ENCODE assay signal across 8 cellular contexts in genomic region chr6:31356946-31357466, GRCh38. TPM values are rescaled to one million over a fixed set of nuclear protein-coding genes. Genes with fewer than 3 reads are reported as not detected.
DNase-seq lines count a peak whose midpoint lies in the region; ATAC-seq, FAIRE-seq and TF ChIP-seq lines count a peak whose summit lies in the region.

Gene HLA-B, minus strand, starts transcription at chr6:31357179. Its CDS starts 21 bp downstream, at chr6:31357158.

- H2BK15ac ChIP-seq in H1 (ENCODE audit: low read length) = no peak within 1 kb of the TSS

- H2BK5ac ChIP-seq in H1 (ENCODE audit: low read depth, low read length) = no peak within 1 kb of the TSS

- no peak within 1 kb of the TSS for H2BK120ac ChIP-seq in H1 (replicated peaks; ENCODE audit: low read depth, low read length)

- POLR2A ChIA-PET in activated CD8-positive, alpha-beta memory T cell treated with anti-CD3 and anti-CD28 coated beads for 36 hours (lab: Charles Lee) = interaction anchor here (0.8 kb wide), 2 partner anchors 84 to 159 kb away, joined by 3 read pairs; no protein-coding TSS in a partner anchor
- POLR2A ChIA-PET in H1 (lab: Charles Lee; ENCODE audit: partially characterized antibody) = interaction anchor here (0.9 kb wide), 1 partner anchor 151 kb away, joined by 3 read pairs; no protein-coding TSS in a partner anchor

- no peak within 1 kb of the TSS for H3K14ac ChIP-seq in H1 (ENCODE audit: insufficient read length)

- H3K27ac ChIP-seq in H1 (ENCODE audit: low read depth, low read length) = no peak within 1 kb of the TSS

- in situ Hi-C loops in ACHN (cut with HindIII; ENCODE audit: low pct_ligation_motif_present, low pct_unique_long_range_greater_than_20kb, low sequenced_read_pairs) = no loop called here

- peak within 1 kb of the TSS; percentile 95 for H2AFZ ChIP-seq in H1 (ENCODE audit: low read length)

- H3K23ac ChIP-seq in H1 (ENCODE audit: insufficient read length) = no peak within 1 kb of the TSS

- no peaks in the 10 kb centered on the region for H3K4me1 ChIP-seq in H1 (replicated peaks in 1 of 4; ENCODE audit: control insufficient read depth in 3 of 4, insufficient read depth in 4 of 4, low read length in 3 of 4)

- CTCF ChIA-PET in activated CD8-positive, alpha-beta memory T cell treated with anti-CD3 and anti-CD28 coated beads for 36 hours (lab: Charles Lee) = interaction anchor here (0.7 kb wide), 1 partner anchor 10 kb away, joined by 4 read pairs; no protein-coding TSS in a partner anchor
- CTCF ChIA-PET in H1 (lab: Charles Lee; ENCODE audit: partially characterized antibody) = interaction anchor here (0.8 kb wide), 1 partner anchor 10 kb away, joined by 3 read pairs; no protein-coding TSS in a partner anchor

- peak within 1 kb of the TSS; percentile 43 to 77 (median 56) for H3K4me3 ChIP-seq in H1 (ENCODE audit: extremely low read depth in 1 of 4, insufficient read depth in 2 of 4, low read depth in 3 of 4, low read length in 4 of 4)

- peak; percentile 74 for DNase-seq in ACHN
- DNase-seq in NCI-H748 (lab: John Stamatoyannopoulos, UW; ENCODE audit: unreplicated experiment) = peak; percentile 78
- peak in 1 of 2 experiments; percentile 53 for DNase-seq in H1 (ENCODE audit: low read depth in 1 of 2, low spot score in 2 of 2)
- peak; percentile 92 for DNase-seq in medulla oblongata (ENCODE audit: extremely low spot score)
- peak in 2 of 3 experiments; percentile 51 to 75 for DNase-seq in stimulated activated CD4-positive, alpha-beta T cell treated with anti-CD3 and anti-CD28 coated beads, TNF-alpha, amount 100 ng/mL, for 4 hours (ENCODE audit: low read depth in 3 of 3)

- no peak within 1 kb of the TSS for H2AK5ac ChIP-seq in H1 (ENCODE audit: low read depth, low read length)

- TF ChIP-seq CTCF in H1 (IDR thresholded peaks at IDR 0.05; ENCODE audit: control extremely low read depth in 1 of 3, insufficient read depth in 1 of 3, low read depth in 1 of 3, low read length in 3 of 3) = no peak

- peak; percentile 71 for ATAC-seq in HG03064 (IDR thresholded peaks at IDR 0.05; ENCODE audit: low read depth, unreplicated experiment)

- H3K4ac ChIP-seq in H1 (replicated peaks; ENCODE audit: insufficient read length, low read depth, low read length) = no peak within 1 kb of the TSS

- no peaks in the 10 kb centered on the region for H3K79me2 ChIP-seq in H1 (ENCODE audit: control insufficient read depth in 1 of 2, insufficient read depth in 2 of 2, low read length in 2 of 2)

- no peaks in the 10 kb centered on the region for H3K9me3 ChIP-seq in H1 (ENCODE audit: insufficient read depth in 2 of 2, low read depth in 1 of 2, low read length in 1 of 2)

- H3K27me3 ChIP-seq in H1 (replicated peaks in 1 of 4; ENCODE audit: control insufficient read depth in 3 of 4, extremely low read depth in 1 of 4, insufficient read depth in 3 of 4, low read length in 3 of 4) = peaks cover 3 to 25% (median 15%) of the 10 kb centered on the region in 4 experiments

- 2% methylated on average over 28 of the region's 39 CpGs; no CpG with 5 or more reads in 1 of the 2 experiments for WGBS in H1 (ENCODE audit: extremely low coverage in 1 of 2, insufficient coverage in 1 of 2, insufficient read length in 1 of 2, insufficient replicate concordance in 2 of 2, low coverage in 1 of 2, low lambda C conversion rate in 2 of 2, missing lambda C conversion rate in 1 of 2), 2 experiments

- H3K79me1 ChIP-seq in H1 (ENCODE audit: low read depth, low read length) = no peaks in the 10 kb centered on the region

- H3K56ac ChIP-seq in H1 (replicated peaks; ENCODE audit: insufficient read length, low read depth, low read length) = no peak within 1 kb of the TSS

- TF ChIP-seq EP300 in H1 (IDR thresholded peaks at IDR 0.05; ENCODE audit: borderline replicate concordance in 1 of 2, low read depth in 2 of 2, low read length in 2 of 2) = no peak

- no peak within 1 kb of the TSS for H4K5ac ChIP-seq in H1 (ENCODE audit: insufficient read length, low read depth, low read length)

- peak within 1 kb of the TSS; percentile 69 to 90 for H3K4me2 ChIP-seq in H1 (ENCODE audit: insufficient read depth in 1 of 2, low read depth in 2 of 2, low read length in 2 of 2)

- H2BK20ac ChIP-seq in H1 (ENCODE audit: low read length) = no peak within 1 kb of the TSS

- TF ChIP-seq POLR2A in GM18526 (IDR thresholded peaks at IDR 0.05; ENCODE audit: extremely low read depth, insufficient read length) (peak; percentile 79), H1 (IDR thresholded peaks at IDR 0.05; ENCODE audit: control extremely low read depth in 1 of 2, low read depth in 2 of 2, low read length in 2 of 2) (peak in 1 of 2 experiments; percentile 55; a peak in 1 of 3 replicates)

- no peak for FAIRE-seq in H1 (lab: Jason Lieb, UNC)

- TF ChIP-seq RAD21 in H1 (IDR thresholded peaks at IDR 0.05 in 1 of 2, conservative IDR thresholded peaks at IDR 0.05 in 1 of 2; ENCODE audit: low read depth in 2 of 2, low read length in 2 of 2) = no peak

- peaks cover 4% of the 10 kb centered on the region; the same call in 1 of the 2 replicates for H3K23me2 ChIP-seq in H1 (ENCODE audit: low read depth, low read length)

- no peak within 1 kb of the TSS for H3K18ac ChIP-seq in H1 (ENCODE audit: extremely low read depth, low read length)

- H4K8ac ChIP-seq in H1 (ENCODE audit: extremely low read depth, insufficient read depth, low read length) = peak within 1 kb of the TSS; percentile 85; the same call in 1 of the 2 replicates

- H4K20me1 ChIP-seq in H1 (replicated peaks in 1 of 2; ENCODE audit: control insufficient read depth in 1 of 2, insufficient read depth in 2 of 2, low read length in 2 of 2) = peaks cover 0 to 2% of the 10 kb centered on the region in 2 experiments

- no peak within 1 kb of the TSS for H2BK12ac ChIP-seq in H1 (ENCODE audit: low read depth, low read length)

- H3K36me3 ChIP-seq in H1 (ENCODE audit: control insufficient read depth in 2 of 4, insufficient read depth in 4 of 4, low read length in 3 of 4) = peaks cover 0 to 10% (median 0%) of the 10 kb centered on the region in 4 experiments; a peak in 3 of 8 replicates

- H3K9ac ChIP-seq in H1 (replicated peaks in 1 of 4; ENCODE audit: extremely low read depth in 1 of 4, low read depth in 3 of 4, low read length in 3 of 4) = peak within 1 kb of the TSS in 2 of 4 experiments; percentile 51 to 52; a peak in 3 of 7 replicates

- H4K91ac ChIP-seq in H1 (replicated peaks; ENCODE audit: insufficient read length, low read length) = no peak within 1 kb of the TSS

TF ChIP-seq in H1, 55 proteins besides CTCF, POLR2A, EP300 and RAD21 (continues in another document):
- no peak for TF ChIP-seq SRF (IDR thresholded peaks at IDR 0.05; ENCODE audit: low read depth, low read length)
- TF ChIP-seq BRCA1 (IDR thresholded peaks at IDR 0.05; ENCODE audit: low read depth, low read length) = no peak
- no peak for TF ChIP-seq RNF2 (IDR thresholded peaks at IDR 0.05; ENCODE audit: borderline replicate concordance, low read depth, low read length, missing control alignments, poor library complexity, severe bottlenecking)
- TF ChIP-seq HDAC6 (IDR thresholded peaks at IDR 0.05; ENCODE audit: low read depth, low read length) = no peak
- no peak for TF ChIP-seq GABPA (IDR thresholded peaks at IDR 0.05; ENCODE audit: borderline replicate concordance, insufficient read depth, low read length)
- TF ChIP-seq SIRT6 (IDR thresholded peaks at IDR 0.05; ENCODE audit: low read length) = no peak
- no peak for TF ChIP-seq JUN (IDR thresholded peaks at IDR 0.05; ENCODE audit: low read depth, low read length)
- no peak for TF ChIP-seq SIN3A (conservative IDR thresholded peaks at IDR 0.05 in 1 of 2, IDR thresholded peaks at IDR 0.05 in 1 of 2; ENCODE audit: low read depth in 1 of 2, low read length in 2 of 2)
- peak; percentile 76 for TF ChIP-seq KDM4A (IDR thresholded peaks at IDR 0.05; ENCODE audit: low read depth, low read length, severe bottlenecking)
- TF ChIP-seq TEAD4 (IDR thresholded peaks at IDR 0.05; ENCODE audit: low read depth, low read length) = no peak
- TF ChIP-seq MAFK (IDR thresholded peaks at IDR 0.05; ENCODE audit: low read depth, low read length) = no peak
- no peak; the same call in 1 of the 2 replicates for TF ChIP-seq TAF1 (IDR thresholded peaks at IDR 0.05; ENCODE audit: low read depth, low read length)
- TF ChIP-seq ASH2L (IDR thresholded peaks at IDR 0.05; ENCODE audit: low read length) = peak; percentile 38
- TF ChIP-seq ZNF274 (IDR thresholded peaks at IDR 0.05; ENCODE audit: borderline replicate concordance, extremely low read depth, low read length) = no peak
- TF ChIP-seq CREB1 (IDR thresholded peaks at IDR 0.05) = peak; percentile 91
- TF ChIP-seq SIX5 (IDR thresholded peaks at IDR 0.05; ENCODE audit: low read depth, low read length) = no peak
- TF ChIP-seq FOSL1 (IDR thresholded peaks at IDR 0.05; ENCODE audit: insufficient read depth, low read depth, low read length) = no peak
- TF ChIP-seq YY1 (IDR thresholded peaks at IDR 0.05; ENCODE audit: low read depth, low read length) = no peak
- TF ChIP-seq TBP (IDR thresholded peaks at IDR 0.05; ENCODE audit: low read depth, low read length) = 0 out of 2 replicates have a peak, but pooled peaks have one; percentile 46
- TF ChIP-seq CBX8 (IDR thresholded peaks at IDR 0.05; ENCODE audit: borderline replicate concordance, low read depth, low read length) = no peak
- TF ChIP-seq USF2 (IDR thresholded peaks at IDR 0.05; ENCODE audit: low read length) = no peak
- TF ChIP-seq TCF12 (IDR thresholded peaks at IDR 0.05; ENCODE audit: low read depth, low read length) = no peak

RNA-seq across cellular contexts. Expression of gene HLA-B, which starts in this region (rescaled TPM):
- total RNA-seq in activated CD8-positive, alpha-beta memory T cell treated with anti-CD3 and anti-CD28 coated beads for 36 hours = 1,000 to 10,000 TPM; 2,691 to 2,699 TPM
- 129 and 154 TPM in 2 replicates for total RNA-seq in H1 (2021; fragmentation: NEBNext Ultra II Directional; extraction: Animal tissue kit (Norgen Biotek cat#: 25700))
- 231 and 233 TPM in 2 replicates for polyA plus RNA-seq in H1 (2011; rRNA removed)
- 264 TPM for polyA plus RNA-seq in H1 (2011; cell fraction: cytosol; rRNA removed)
- polyA plus RNA-seq in H1 (2011; cell fraction: nucleus; rRNA removed) = 473 TPM
- 191 to 332 TPM (median 243 TPM) in 4 replicates for polyA plus RNA-seq in H1 (2012, experiment 1 of 2)
- 170 TPM for polyA plus RNA-seq in H1 (2012, experiment 2 of 2)
- 144 TPM for polyA plus RNA-seq in H1 (2013, experiment 1 of 2)
- polyA plus RNA-seq in H1 (2013, experiment 2 of 2) = 158 TPM
- 183 and 191 TPM in 2 replicates for polyA minus RNA-seq in H1 (2011; rRNA and poly(A)+ RNA removed)
- polyA minus RNA-seq in H1 (2011; cell fraction: cytosol; rRNA and poly(A)+ RNA removed) = 145 TPM
- 91.7 TPM for polyA minus RNA-seq in H1 (2011; cell fraction: nucleus; rRNA and poly(A)+ RNA removed)

Comparison
In these comparisons a context has a peak if more than half of its experiments do, and no peak if none do; other contexts are left out.
1. RNA of gene HLA-B (total RNA-seq): 2,691 to 2,699 TPM in activated CD8-positive, alpha-beta memory T cell treated with anti-CD3 and anti-CD28 coated beads for 36 hours; 129 to 154 TPM in H1; every median in the first group is over 10 times any median in the second.